In genomic region chr16:50367777-50368409, GRCh38 we compare ENCODE assay signal across 8 cellular contexts. TPM values are rescaled to one million over a fixed set of nuclear protein-coding genes. Genes with fewer than 3 reads are reported as not detected.
DNase-seq lines count a peak whose midpoint lies in the region; ATAC-seq and TF ChIP-seq lines count a peak whose summit lies in the region.

No MANE protein-coding gene starts in this region.

- H3K4me1 ChIP-seq in mononuclear cell (ENCODE audit: insufficient read depth, low read length): peaks cover 47% of the 10 kb centered on the region

- peaks cover 27% of the 10 kb centered on the region for H3K36me3 Mint-ChIP-seq in brain

- peak; percentile 32 for DNase-seq in ACHN
- DNase-seq in activated CD4-positive, CD25-positive, alpha-beta regulatory T cell treated with anti-CD3 and anti-CD28 coated beads, Interleukin-2, amount 50 U/mL, for 72 hours: no peak
- DNase-seq in activated gamma-delta T cell (lab: John Stamatoyannopoulos, UW): no peak

- in situ Hi-C loops in ACHN (cut with HindIII; ENCODE audit: low pct_ligation_motif_present, low pct_unique_long_range_greater_than_20kb, low sequenced_read_pairs): no loop called here

- TF ChIP-seq CTCF in brain (conservative IDR thresholded peaks at IDR 0.05): no peak

- H3K9me3 ChIP-seq in mononuclear cell (ENCODE audit: low read depth, low read length): no peaks in the 10 kb centered on the region

- H3K27me3 ChIP-seq in mononuclear cell (ENCODE audit: insufficient read depth, low read length): no peaks in the 10 kb centered on the region

- H3K4me3 Mint-ChIP-seq in brain: peak overlapping the region; percentile 91 to 95 (median 94)

- peak; percentile 24 for ATAC-seq in HG03066 (IDR thresholded peaks at IDR 0.05; ENCODE audit: low read depth, unreplicated experiment)
- ATAC-seq in HG03469 (IDR thresholded peaks at IDR 0.05; ENCODE audit: unreplicated experiment): no peak
- no peak for ATAC-seq in GM21576 (IDR thresholded peaks at IDR 0.05; ENCODE audit: unreplicated experiment)

- peak overlapping the region; percentile 23 to 88 (median 81) for H3K27ac Mint-ChIP-seq in brain

- H3K4me3 ChIP-seq in mononuclear cell (ENCODE audit: low read length): peak overlapping the region; percentile 87

- H3K27me3 Mint-ChIP-seq in brain: peaks cover 4% of the 10 kb centered on the region

- peaks cover 0 to 3% (median 0%) of the 10 kb centered on the region in 5 experiments for H3K9me3 Mint-ChIP-seq in brain

- peaks cover 52% of the 10 kb centered on the region for H3K4me1 Mint-ChIP-seq in brain

RNA-seq across cellular contexts. Expression of gene BRD7, which starts 0.9 kb away (rescaled TPM):
- 65.3 TPM for polyA plus RNA-seq in brain (ENCODE audit: insufficient read depth, low read depth, low replicate concordance)
- total RNA-seq in mononuclear cell: 55.3 TPM
